8 cellular contexts compared by ENCODE assay signal in the genomic region with DNA sequence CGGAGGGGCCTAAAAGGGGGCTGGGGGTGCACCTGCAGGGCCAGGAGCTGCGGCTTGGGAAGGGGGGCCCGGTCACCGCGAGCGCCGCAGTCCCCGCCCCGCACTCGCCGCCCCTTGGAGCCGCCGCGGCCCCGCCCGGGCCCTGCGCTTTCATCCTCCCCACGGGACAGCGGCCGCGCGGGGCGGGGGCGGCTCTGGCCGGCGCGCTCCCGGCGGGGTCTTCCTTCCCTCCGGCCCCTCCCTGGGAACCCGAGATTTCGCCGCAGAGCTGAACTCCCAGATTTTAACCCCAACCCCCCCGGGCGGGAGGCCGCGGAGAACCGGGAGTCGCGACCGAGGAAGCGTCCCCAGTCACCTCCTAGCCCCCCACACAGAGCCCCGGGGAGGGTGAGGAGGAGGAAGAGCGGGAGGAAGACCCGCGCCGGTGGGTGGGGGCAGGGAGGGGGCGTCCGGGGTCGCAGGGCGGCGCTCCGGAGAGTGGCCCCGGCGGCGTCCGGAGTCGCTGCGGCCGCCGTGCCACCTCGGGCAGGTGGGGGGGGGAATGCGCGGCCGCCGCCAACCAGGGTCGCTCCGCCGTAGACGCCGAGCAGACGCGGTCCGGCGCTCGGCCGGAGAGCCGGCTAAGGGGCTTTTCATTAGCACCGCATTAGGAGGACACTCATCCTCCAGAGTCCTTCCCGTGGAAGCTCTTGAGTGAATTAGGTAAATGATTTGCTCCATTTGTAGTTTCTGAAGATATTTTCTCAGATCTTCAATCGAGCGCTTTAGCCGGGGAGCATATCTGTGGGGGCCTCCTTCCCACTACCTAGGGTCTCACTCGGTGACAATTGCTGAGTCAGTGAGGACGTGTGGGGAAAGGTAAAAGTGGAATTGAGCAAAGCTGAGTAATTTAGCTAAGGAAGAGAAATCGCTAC. TPM values are rescaled to one million over a fixed set of nuclear protein-coding genes. Genes with fewer than 3 reads are reported as not detected.
DNase-seq lines count a peak whose midpoint lies in the region; ATAC-seq and TF ChIP-seq lines count a peak whose summit lies in the region.

No MANE protein-coding gene starts in this region.

- peaks cover 56% of the 10 kb centered on the region for H3K27me3 Mint-ChIP-seq in activated naive CD8-positive, alpha-beta T cell treated with anti-CD3 and anti-CD28 coated beads, Interleukin-2, amount 10 ng/mL, durations not matched to agents 7 days and 5 days

- no peaks in the 10 kb centered on the region for H3K36me3 ChIP-seq in trophoblast cell (ENCODE audit: control insufficient read depth in 1 of 2, insufficient read depth in 2 of 2, low read length in 2 of 2)

- peak; percentile 39 for DNase-seq in GM10266 (ENCODE audit: extremely low spot score)
- no peak for DNase-seq in activated naive CD8-positive, alpha-beta T cell treated with anti-CD3 and anti-CD28 coated beads, Interleukin-2, amount 10 ng/mL, durations not matched to agents 7 days and 5 days
- DNase-seq in left cardiac atrium, result peak; percentile 83
- DNase-seq in trophoblast cell, result no peak
- no peak for DNase-seq in activated gamma-delta T cell (lab: John Stamatoyannopoulos, UW)
- DNase-seq in stimulated activated CD4-positive, alpha-beta T cell treated with anti-CD3 and anti-CD28 coated beads, Interleukin-4, amount 100 ng/mL, for 24 hours, result no peak

- H3K4me3 ChIP-seq in trophoblast cell (ENCODE audit: low read depth, low read length), result peak overlapping the region; percentile 58

- no peak overlapping the region for H3K14ac ChIP-seq in trophoblast cell (ENCODE audit: low read length)

- ATAC-seq in HG03354 (IDR thresholded peaks at IDR 0.05; ENCODE audit: poor library complexity, severe bottlenecking, unreplicated experiment) (peak; percentile 21), left cardiac atrium (peak; percentile 81 to 89), HG02973 (IDR thresholded peaks at IDR 0.05; ENCODE audit: unreplicated experiment) (no peak)
- peak; percentile 44 for ATAC-seq in activated naive CD8-positive, alpha-beta T cell treated with anti-CD3 and anti-CD28 coated beads, Interleukin-2, amount 10 ng/mL, durations not matched to agents 7 days and 5 days (ENCODE audit: low read depth)

- H3K27ac ChIP-seq in trophoblast cell (ENCODE audit: low read depth, low read length), result no peak overlapping the region

- no peak overlapping the region for H3K18ac ChIP-seq in trophoblast cell (ENCODE audit: low read length)

- H3K4me1 ChIP-seq in trophoblast cell (ENCODE audit: control insufficient read depth in 1 of 2, insufficient read depth in 2 of 2, low read length in 2 of 2), result peaks cover 0 to 3% of the 10 kb centered on the region in 2 experiments

- H3K4me3 Mint-ChIP-seq in activated naive CD8-positive, alpha-beta T cell treated with anti-CD3 and anti-CD28 coated beads, Interleukin-2, amount 10 ng/mL, durations not matched to agents 7 days and 5 days, result peak overlapping the region; percentile 84

- no peaks in the 10 kb centered on the region for H3K79me2 ChIP-seq in trophoblast cell (ENCODE audit: control insufficient read depth, insufficient read depth, low read length, poor library complexity)

- H3K9me3 Mint-ChIP-seq in activated naive CD8-positive, alpha-beta T cell treated with anti-CD3 and anti-CD28 coated beads, Interleukin-2, amount 10 ng/mL, durations not matched to agents 7 days and 5 days, result no peaks in the 10 kb centered on the region

- no peak overlapping the region for H3K23ac ChIP-seq in trophoblast cell (ENCODE audit: low read length)

- H3K27me3 ChIP-seq in trophoblast cell (ENCODE audit: insufficient read depth, low read length), result peaks cover 51% of the 10 kb centered on the region

- no peak for TF ChIP-seq CTCF in GM10266 (IDR thresholded peaks at IDR 0.05; ENCODE audit: control insufficient read depth, insufficient read depth, low read depth, missing control alignments)

- no peak overlapping the region for H3K4ac ChIP-seq in trophoblast cell (ENCODE audit: low read depth, low read length)

- H3K79me1 ChIP-seq in trophoblast cell (ENCODE audit: low read length), result no peaks in the 10 kb centered on the region

- no peak overlapping the region for H4K91ac ChIP-seq in trophoblast cell (ENCODE audit: low read depth, low read length)

- H3K4me1 Mint-ChIP-seq in activated naive CD8-positive, alpha-beta T cell treated with anti-CD3 and anti-CD28 coated beads, Interleukin-2, amount 10 ng/mL, durations not matched to agents 7 days and 5 days, result peaks cover 23% of the 10 kb centered on the region

- no peaks in the 10 kb centered on the region for H3K36me3 Mint-ChIP-seq in activated naive CD8-positive, alpha-beta T cell treated with anti-CD3 and anti-CD28 coated beads, Interleukin-2, amount 10 ng/mL, durations not matched to agents 7 days and 5 days

- H4K12ac ChIP-seq in trophoblast cell (ENCODE audit: low read depth, low read length), result no peak overlapping the region

- no CpG with 5 or more reads among the region's 86 CpGs for WGBS in trophoblast cell (ENCODE audit: extremely low coverage, insufficient coverage, insufficient read length)

- no peak overlapping the region for H2BK120ac ChIP-seq in trophoblast cell (ENCODE audit: insufficient read depth, low read length, poor library complexity)

- H2AFZ ChIP-seq in trophoblast cell (ENCODE audit: insufficient read depth, low read length, poor library complexity), result peak overlapping the region; percentile 72

- intact Hi-C loops in left cardiac atrium (cut with DNase I), result loop anchor here (2.0 to 10.0 kb wide), 5 partner anchors 37 to 402 kb away; no protein-coding TSS in a partner anchor

- POLR2A ChIA-PET in activated naive CD8-positive, alpha-beta T cell treated with anti-CD3 and anti-CD28 coated beads, Interleukin-2, amount 10 ng/mL, durations not matched to agents 7 days and 5 days (lab: Charles Lee), result interaction anchor here (0.8 to 4.9 kb wide), 2 partner anchors 27 to 30 kb away, joined by 3 to 24 read pairs; no protein-coding TSS in a partner anchor

- no peak overlapping the region for H2BK12ac ChIP-seq in trophoblast cell (ENCODE audit: low read length)

- no peak overlapping the region for H2BK5ac ChIP-seq in trophoblast cell (ENCODE audit: low read depth, low read length, poor library complexity)

- no peak overlapping the region for H3K9ac ChIP-seq in trophoblast cell (ENCODE audit: low read length)

- no peak overlapping the region for H2AK5ac ChIP-seq in trophoblast cell (ENCODE audit: low read length)

- peak overlapping the region; percentile 91 for H3K4me2 ChIP-seq in trophoblast cell (ENCODE audit: low read length)

- no peak overlapping the region for H3K27ac Mint-ChIP-seq in activated naive CD8-positive, alpha-beta T cell treated with anti-CD3 and anti-CD28 coated beads, Interleukin-2, amount 10 ng/mL, durations not matched to agents 7 days and 5 days

- H4K8ac ChIP-seq in trophoblast cell (ENCODE audit: low read depth, low read length), result peak overlapping the region; percentile 31

- no peaks in the 10 kb centered on the region for H3K9me3 ChIP-seq in trophoblast cell (ENCODE audit: insufficient read depth, low read depth, low read length)

RNA-seq across cellular contexts. Expression of gene NFIA, which starts 31.6 kb away (rescaled TPM):
- 1 to 10 TPM; 4.2 to 5.7 TPM for total RNA-seq in activated naive CD8-positive, alpha-beta T cell treated with anti-CD3 and anti-CD28 coated beads, Interleukin-2, amount 10 ng/mL, durations not matched to agents 7 days and 5 days
- 10 to 100 TPM; 94.1 to 97.8 TPM for total RNA-seq in left cardiac atrium
- 0.12 and 0.23 TPM in 2 replicates for polyA plus RNA-seq in trophoblast cell (2013)

Comparison
In these comparisons a context has a peak if more than half of its experiments do, and no peak if none do; other contexts are left out.
1. DNase-seq: peak in GM10266 (single experiment) and left cardiac atrium (single experiment); none in activated naive CD8-positive, alpha-beta T cell treated with anti-CD3 and anti-CD28 coated beads, Interleukin-2, amount 10 ng/mL, durations not matched to agents 7 days and 5 days (single experiment), trophoblast cell (0 of 2), activated gamma-delta T cell (single experiment) and stimulated activated CD4-positive, alpha-beta T cell treated with anti-CD3 and anti-CD28 coated beads, Interleukin-4, amount 100 ng/mL, for 24 hours (single experiment).
2. RNA of gene NFIA, which starts 31.6 kb away (total RNA-seq): 94.1 to 97.8 TPM in left cardiac atrium; 4.2 to 5.7 TPM in activated naive CD8-positive, alpha-beta T cell treated with anti-CD3 and anti-CD28 coated beads, Interleukin-2, amount 10 ng/mL, durations not matched to agents 7 days and 5 days; every median in the first group is over 10 times any median in the second.